Comparison of ENCODE assay signal across 11 cellular contexts in the genomic region with DNA sequence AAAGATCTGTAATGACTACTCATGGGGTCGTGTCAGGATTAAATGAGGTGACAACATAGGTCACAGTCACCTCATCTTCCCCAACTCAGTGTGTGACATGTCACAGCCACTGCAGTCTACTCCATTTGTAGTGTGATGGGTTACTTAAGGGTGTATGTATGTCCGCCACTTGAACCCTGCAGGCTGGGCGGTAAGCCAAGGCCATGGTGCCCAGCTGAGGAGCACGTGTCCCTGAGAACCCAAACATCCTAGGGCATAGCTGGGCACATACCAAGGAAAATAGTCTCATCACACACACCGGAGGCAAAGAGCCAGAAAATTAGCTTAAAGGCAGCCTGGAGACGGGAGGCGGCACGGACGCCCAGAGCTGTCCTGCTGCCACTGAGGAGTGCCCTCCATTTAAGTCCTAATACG. TPM values are rescaled to one million over a fixed set of nuclear protein-coding genes. Genes with fewer than 3 reads are reported as not detected.
A peak's percentile ranks its signal among the peaks of the same experiment; 100 is the strongest.
DNase-seq lines count a peak whose midpoint lies in the region; ATAC-seq, FAIRE-seq and TF ChIP-seq lines count a peak whose summit lies in the region.
"Had no signal": no experiment of that assay in that cellular context is flagged by ENCODE, and none has a peak within 500 bp of the region (broad histone marks: within the 10 kb centered on the region; RNA-seq: fewer than 3 reads in every experiment).

No MANE protein-coding gene starts in this region.

- DNase-seq in Caki2 (ENCODE audit: low read depth) (peak; percentile 94), RWPE1 (ENCODE audit: low spot score) (no peak), fibroblast of gingiva (ENCODE audit: low read depth) (peak; percentile 91), pancreas (peak in 1 of 6 donors; percentile 36), GM23338 (ENCODE audit: low spot score) (no peak)
- DNase-seq: activated T-cell treated with anti-CD3 and anti-CD28 coated beads, Interleukin-2, amount 50 U/mL, for 4 hours had no signal

- no peak overlapping the region for H3K4me2 ChIP-seq in GM23338

- H3K27me3 Mint-ChIP-seq in GM23338 (ENCODE audit: insufficient read depth, low read depth, poor library complexity) = peaks cover 12% of the 10 kb centered on the region
- H3K27me3 Mint-ChIP-seq: progenitor cell of endocrine pancreas had no signal

- H3K36me3 Mint-ChIP-seq in GM23338 (ENCODE audit: low read depth) = peaks cover 9% of the 10 kb centered on the region

- ATAC-seq in pancreas = peak in 3 of 4 donors; percentile 22 to 61 (median 56)
- no peak for ATAC-seq in GM18517 (IDR thresholded peaks at IDR 0.05; ENCODE audit: unreplicated experiment)
- no peak for ATAC-seq in HG02981 (IDR thresholded peaks at IDR 0.05; ENCODE audit: unreplicated experiment)
- ATAC-seq in GM23338 = no peak
- ATAC-seq in HG02678 (IDR thresholded peaks at IDR 0.05; ENCODE audit: unreplicated experiment) = no peak

- H3K9me3 ChIP-seq in pancreas = no peaks in the 10 kb centered on the region

- H3K4me3 Mint-ChIP-seq in GM23338 = no peak overlapping the region; the same call in 2 of the 3 replicates
- H3K4me3 Mint-ChIP-seq: activated T-cell treated with anti-CD3 and anti-CD28 coated beads, Interleukin-2, amount 50 U/mL, for 4 hours; T-helper 1 cell treated with Interleukin-12 subunit alpha and Interleukin-12 subunit beta and Interleukin-4 antibody, amounts not matched to agents 30 μg/mL and 1 μg/mL, for 36 hours had no signal

- H3K9me2 ChIP-seq in GM23338 (ENCODE audit: insufficient read depth) = no peaks in the 10 kb centered on the region

- 0 out of 2 replicates have a peak, but pooled peaks cover 8% of the 10 kb centered on the region for H3F3A ChIP-seq in GM23338 (replicated peaks; ENCODE audit: low read depth)

- H3K27me3 ChIP-seq in pancreas = no peaks in the 10 kb centered on the region
- H3K27me3 ChIP-seq in GM23338 (ENCODE audit: insufficient read depth) = no peaks in the 10 kb centered on the region

- H3K79me2 ChIP-seq in GM23338 (replicated peaks; ENCODE audit: insufficient read depth) = peaks cover 41% of the 10 kb centered on the region

- 46 to 53% methylated on average over 10 of the region's 10 CpGs for WGBS in pancreas, 2 donors

- H3K27ac ChIP-seq in RWPE1 = peak overlapping the region; percentile 99
- no peak overlapping the region for H3K27ac ChIP-seq in pancreas
- no peak overlapping the region for H3K27ac ChIP-seq in GM23338 (ENCODE audit: low read depth)

- POLR2A ChIA-PET in RWPE1 (lab: Yijun Ruan, JAX; ENCODE audit: low non-redundant PET) = interaction anchor here (0.5 kb wide), 1 partner anchor 22 kb away, joined by 7 read pairs; no protein-coding TSS in a partner anchor

- no peak overlapping the region for H3K27ac Mint-ChIP-seq in GM23338
- H3K27ac Mint-ChIP-seq: progenitor cell of endocrine pancreas had no signal

- peaks cover 4% of the 10 kb centered on the region for H4K20me1 ChIP-seq in GM23338 (replicated peaks; ENCODE audit: insufficient read depth)

- CTCF ChIA-PET in RWPE1 (lab: Yijun Ruan, JAX) = interaction anchor here (1.0 to 1.1 kb wide), 2 partner anchors 23 to 56 kb away, joined by 3 to 5 read pairs; no protein-coding TSS in a partner anchor

- TF ChIP-seq CTCF in RWPE1 (conservative IDR thresholded peaks at IDR 0.05; ENCODE audit: low read depth) (no peak), pancreas (IDR thresholded peaks at IDR 0.05) (no peak), GM23338 (conservative IDR thresholded peaks at IDR 0.05; ENCODE audit: low read depth in 2 of 2) (no peak)

- H3K4me3 ChIP-seq in pancreas (no peak overlapping the region), GM23338 (no peak overlapping the region)

- H2AFZ ChIP-seq in GM23338 = no peak overlapping the region

- FAIRE-seq in pancreas (lab: Jason Lieb, UNC) = no peak

- in situ Hi-C loops in Caki2 (cut with HindIII; ENCODE audit: low pct_unique_long_range_greater_than_20kb, low sequenced_read_pairs) = no loop called here

- peaks cover 32% of the 10 kb centered on the region for H3K4me1 Mint-ChIP-seq in GM23338

- H3K36me3 ChIP-seq in pancreas = no peaks in the 10 kb centered on the region
- H3K36me3 ChIP-seq in GM23338 (ENCODE audit: insufficient read depth) = no peaks in the 10 kb centered on the region

- H3K9me3 Mint-ChIP-seq in GM23338 = no peaks in the 10 kb centered on the region; the same call in 2 of the 3 replicates
- H3K9me3 Mint-ChIP-seq: activated T-cell treated with anti-CD3 and anti-CD28 coated beads, Interleukin-2, amount 50 U/mL, for 4 hours; T-helper 1 cell treated with Interleukin-12 subunit alpha and Interleukin-12 subunit beta and Interleukin-4 antibody, amounts not matched to agents 30 μg/mL and 1 μg/mL, for 36 hours had no signal

- intact Hi-C loops in pancreas (cut with DNase I) = no loop called here

- H3K4me1 ChIP-seq in pancreas (peaks cover 0 to 4% (median 0%) of the 10 kb centered on the region in 3 donors), GM23338 (ENCODE audit: insufficient read depth) (peaks cover 11% of the 10 kb centered on the region)

TF ChIP-seq in GM23338, 12 proteins besides CTCF, POLR2A, EP300 and RAD21 (continues in another document):
- no peak for TF ChIP-seq EZH2 (IDR thresholded peaks at IDR 0.05; ENCODE audit: low read depth, unreplicated experiment)
- no peak for TF ChIP-seq CREB1 (CRISPR knock-in tag; IDR thresholded peaks at IDR 0.05; ENCODE audit: low read depth)
- no peak for TF ChIP-seq POLR2AphosphoS5 (IDR thresholded peaks at IDR 0.05; ENCODE audit: low read depth)
- TF ChIP-seq STAT1 (IDR thresholded peaks at IDR 0.05; ENCODE audit: unreplicated experiment) = no peak
- TF ChIP-seq, protein P1, sequence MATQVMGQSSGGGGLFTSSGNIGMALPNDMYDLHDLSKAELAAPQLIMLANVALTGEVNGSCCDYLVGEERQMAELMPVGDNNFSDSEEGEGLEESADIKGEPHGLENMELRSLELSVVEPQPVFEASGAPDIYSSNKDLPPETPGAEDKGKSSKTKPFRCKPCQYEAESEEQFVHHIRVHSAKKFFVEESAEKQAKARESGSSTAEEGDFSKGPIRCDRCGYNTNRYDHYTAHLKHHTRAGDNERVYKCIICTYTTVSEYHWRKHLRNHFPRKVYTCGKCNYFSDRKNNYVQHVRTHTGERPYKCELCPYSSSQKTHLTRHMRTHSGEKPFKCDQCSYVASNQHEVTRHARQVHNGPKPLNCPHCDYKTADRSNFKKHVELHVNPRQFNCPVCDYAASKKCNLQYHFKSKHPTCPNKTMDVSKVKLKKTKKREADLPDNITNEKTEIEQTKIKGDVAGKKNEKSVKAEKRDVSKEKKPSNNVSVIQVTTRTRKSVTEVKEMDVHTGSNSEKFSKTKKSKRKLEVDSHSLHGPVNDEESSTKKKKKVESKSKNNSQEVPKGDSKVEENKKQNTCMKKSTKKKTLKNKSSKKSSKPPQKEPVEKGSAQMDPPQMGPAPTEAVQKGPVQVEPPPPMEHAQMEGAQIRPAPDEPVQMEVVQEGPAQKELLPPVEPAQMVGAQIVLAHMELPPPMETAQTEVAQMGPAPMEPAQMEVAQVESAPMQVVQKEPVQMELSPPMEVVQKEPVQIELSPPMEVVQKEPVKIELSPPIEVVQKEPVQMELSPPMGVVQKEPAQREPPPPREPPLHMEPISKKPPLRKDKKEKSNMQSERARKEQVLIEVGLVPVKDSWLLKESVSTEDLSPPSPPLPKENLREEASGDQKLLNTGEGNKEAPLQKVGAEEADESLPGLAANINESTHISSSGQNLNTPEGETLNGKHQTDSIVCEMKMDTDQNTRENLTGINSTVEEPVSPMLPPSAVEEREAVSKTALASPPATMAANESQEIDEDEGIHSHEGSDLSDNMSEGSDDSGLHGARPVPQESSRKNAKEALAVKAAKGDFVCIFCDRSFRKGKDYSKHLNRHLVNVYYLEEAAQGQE (IDR thresholded peaks at IDR 0.05; ENCODE audit: unreplicated experiment) = no peak

RNA-seq across cellular contexts. Expression of a gene that starts 8.2 kb away (rescaled TPM):
- 63.2 and 86.0 TPM in 2 replicates for total RNA-seq in Caki2 (2014; rRNA removed; shearing (Covaris generic); ENCODE audit: low replicate concordance)
- 10 to 100 TPM in 5 of 6 donors, 1 to 10 TPM in 1; 9.3 to 19.2 (median 12.1) TPM for total RNA-seq in pancreas
- 10 to 100 TPM in 1 of 2 donors, 1 to 10 TPM in 1; 9.8 to 14.1 TPM for polyA plus RNA-seq in pancreas
- 51.3 and 57.2 TPM in 2 replicates for total RNA-seq in GM23338 (2014; rRNA removed; shearing (Covaris generic))
- polyA plus RNA-seq in GM23338 (2016; fragmentation: Nextera tagmentation; extraction: Ambion mirVana) = 23.7 and 28.7 TPM in 2 replicates

RNA-seq across cellular contexts. Expression of a gene that starts 17.8 kb away (rescaled TPM):
- 57.3 and 81.4 TPM in 2 replicates for total RNA-seq in Caki2 (2014; rRNA removed; shearing (Covaris generic); ENCODE audit: low replicate concordance)
- 10 to 100 TPM; 31.7 to 66.5 (median 43.6) TPM for total RNA-seq in pancreas
- polyA plus RNA-seq in pancreas (10 to 100 TPM; 27.0 to 37.9 TPM), GM23338 (2016; fragmentation: Nextera tagmentation; extraction: Ambion mirVana) (298 and 327 TPM in 2 replicates)
- 80.9 and 95.6 TPM in 2 replicates for total RNA-seq in GM23338 (2014; rRNA removed; shearing (Covaris generic))

Comparison
In these comparisons a context has a peak if more than half of its experiments do, and no peak if none do; other contexts are left out.
1. DNase-seq: peak in Caki2 (single experiment) and fibroblast of gingiva (single experiment); none in RWPE1 (single experiment) and GM23338 (single experiment).
2. ATAC-seq: peak in pancreas (3 of 4); none in GM18517 (single experiment), HG02981 (single experiment), GM23338 (single experiment) and HG02678 (single experiment).